ENCODE assay signal across 2 cellular contexts in the genomic region with DNA sequence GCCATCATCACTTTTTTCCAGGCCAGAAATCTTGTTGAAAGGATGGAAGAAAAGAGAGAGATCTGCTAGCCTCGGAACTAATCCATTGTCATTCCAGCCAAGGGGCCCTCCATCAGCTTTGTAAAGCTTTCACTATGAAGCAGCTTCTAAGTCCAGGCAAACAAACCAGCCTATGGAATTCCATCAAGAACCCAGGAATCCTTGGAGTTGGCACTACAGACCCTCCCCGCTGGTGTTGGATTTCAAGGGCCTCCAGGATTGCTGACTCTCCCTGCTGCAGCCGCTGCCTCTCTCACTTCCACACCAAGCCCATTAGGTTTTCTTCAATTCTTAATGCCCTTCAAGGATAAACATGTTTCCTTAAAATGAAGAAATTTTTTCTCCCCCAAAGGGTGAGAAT.
TF ChIP-seq lines count a peak whose summit lies in the region.

No MANE protein-coding gene starts in this region.

TF ChIP-seq in GM23338, 12 proteins besides CTCF, POLR2A, EP300 and RAD21:
- no peak for TF ChIP-seq STAT1 (IDR thresholded peaks at IDR 0.05; ENCODE audit: unreplicated experiment)
- TF ChIP-seq ZNF331 (CRISPR knock-in tag; IDR thresholded peaks at IDR 0.05; ENCODE audit: low read depth): no peak
- TF ChIP-seq EZH2phosphoT487 (IDR thresholded peaks at IDR 0.05; ENCODE audit: unreplicated experiment): no peak
- no peak for TF ChIP-seq ZNF462 (CRISPR knock-in tag; IDR thresholded peaks at IDR 0.05)
- no peak for TF ChIP-seq CREB1 (CRISPR knock-in tag; IDR thresholded peaks at IDR 0.05; ENCODE audit: low read depth)
- no peak for TF ChIP-seq ZNF114 (CRISPR knock-in tag; IDR thresholded peaks at IDR 0.05)
- no peak for TF ChIP-seq REST (IDR thresholded peaks at IDR 0.05; ENCODE audit: unreplicated experiment)
- TF ChIP-seq POLR2AphosphoS5 (IDR thresholded peaks at IDR 0.05; ENCODE audit: low read depth): no peak
- no peak for TF ChIP-seq ETS1 (IDR thresholded peaks at IDR 0.05)
- TF ChIP-seq NANOG (IDR thresholded peaks at IDR 0.05; ENCODE audit: borderline replicate concordance): no peak

TF ChIP-seq in H1, 55 proteins besides CTCF, POLR2A, EP300 and RAD21:
- TF ChIP-seq TAF1 (IDR thresholded peaks at IDR 0.05; ENCODE audit: low read depth, low read length) (no peak), GABPA (IDR thresholded peaks at IDR 0.05; ENCODE audit: borderline replicate concordance, insufficient read depth, low read length) (no peak), EGR1 (IDR thresholded peaks at IDR 0.05; ENCODE audit: borderline replicate concordance, low read depth, low read length) (no peak), SIRT6 (IDR thresholded peaks at IDR 0.05; ENCODE audit: low read length) (no peak), KDM5A (IDR thresholded peaks at IDR 0.05; ENCODE audit: low read length) (no peak), SAP30 (IDR thresholded peaks at IDR 0.05; ENCODE audit: insufficient read depth, insufficient replicate concordance, low read length) (no peak), SIX5 (IDR thresholded peaks at IDR 0.05; ENCODE audit: low read depth, low read length) (0 out of 2 replicates have a peak, but pooled peaks have one; percentile 11)
